15 cellular contexts compared by ENCODE assay signal in the genomic region with DNA sequence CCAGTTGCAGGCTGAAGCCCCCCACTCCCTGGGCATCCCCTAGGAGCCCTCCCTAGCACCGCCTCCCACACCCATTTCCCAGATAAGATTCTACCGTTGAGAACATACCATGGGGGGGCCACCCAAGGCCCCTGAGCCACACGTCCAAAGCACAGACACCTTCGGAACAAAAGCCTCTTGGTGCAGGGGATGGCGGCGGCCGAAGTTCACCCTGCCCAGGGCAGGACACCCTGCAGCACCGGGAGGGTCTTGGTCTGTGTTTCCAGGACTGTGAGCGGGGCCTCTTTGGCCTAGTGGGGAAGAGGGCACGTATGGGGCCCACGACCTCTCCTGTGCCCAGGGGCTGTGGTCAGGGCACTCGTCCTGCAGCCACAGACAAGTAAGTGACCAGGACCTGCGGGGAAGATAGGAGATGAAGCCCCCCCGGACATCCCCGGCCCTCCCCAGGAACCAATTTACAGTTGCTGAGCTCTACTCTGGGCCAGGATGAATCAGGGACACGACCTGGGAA.
"Had no signal": no experiment of that assay in that cellular context is flagged by ENCODE, and none has a peak within 500 bp of the region (broad histone marks: within the 10 kb centered on the region; RNA-seq: fewer than 3 reads in every experiment).

No MANE protein-coding gene starts in this region.

- H3K27me3 ChIP-seq: cardiac muscle cell, hepatocyte, neural progenitor cell had no signal

- H2AFZ ChIP-seq: hepatocyte, neural progenitor cell, parathyroid adenoma had no signal

- H3K9me3 ChIP-seq: tibial nerve had no signal

- H3K4me1 ChIP-seq: parathyroid adenoma, tibial nerve had no signal

- H3K36me3 ChIP-seq: cardiac muscle cell, neural progenitor cell, tibial nerve had no signal

- ATAC-seq: esophagus mucosa, left lobe of liver, T-cell had no signal

- H3K9ac ChIP-seq: neural progenitor cell, parathyroid adenoma had no signal

- DNase-seq: activated CD4-positive, alpha-beta T cell treated with anti-CD3 and anti-CD28 coated beads for 1 hour; mammary epithelial cell; naive B cell; stimulated activated CD4-positive, alpha-beta T cell treated with anti-CD3 and anti-CD28 coated beads, Interleukin-15, amount 100 ng/mL, for 24 hours; stimulated activated CD4-positive, alpha-beta T cell treated with anti-CD3 and anti-CD28 coated beads, Interleukin-4, amount 100 ng/mL, for 24 hours; stimulated activated naive CD4-positive, alpha-beta T cell; T-helper 9 cell had no signal

- H3K79me2 ChIP-seq: hepatocyte, parathyroid adenoma had no signal

- H3K27ac ChIP-seq: cardiac muscle cell, hepatocyte, neural progenitor cell, parathyroid adenoma, tibial nerve had no signal

- H3K4me2 ChIP-seq: hepatocyte, neural progenitor cell had no signal

- H3K4me3 ChIP-seq: cardiac muscle cell, hepatocyte, neural progenitor cell, tibial nerve had no signal
